In the genomic region with DNA sequence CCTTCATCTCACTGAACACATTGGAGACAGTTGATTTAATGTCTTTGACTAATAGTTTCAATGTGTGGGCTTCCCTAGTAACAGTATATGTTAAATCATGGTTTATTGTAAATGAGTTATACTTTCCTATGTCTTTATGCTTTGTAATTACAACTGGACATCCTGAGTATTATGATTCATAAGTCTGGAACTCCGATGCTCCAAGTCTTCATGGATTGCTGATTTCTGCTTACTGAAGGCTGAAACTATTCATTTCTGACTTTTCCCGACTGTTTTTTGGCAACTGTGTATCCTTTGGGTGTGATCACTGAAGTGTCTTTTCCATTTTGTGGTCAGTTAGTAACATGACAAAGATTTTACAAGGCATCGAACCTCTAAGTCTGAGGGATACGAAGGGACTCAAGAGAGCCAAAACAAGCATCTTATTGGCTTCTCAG, we compare ENCODE assay signal across 1 cellular context.
TF ChIP-seq lines count a peak whose summit lies in the region.

No MANE protein-coding gene starts in this region.

TF ChIP-seq in SK-N-SH, 30 proteins besides CTCF, POLR2A, EP300 and RAD21 (continued from another document):
- TF ChIP-seq ZBTB33 (IDR thresholded peaks at IDR 0.05; ENCODE audit: borderline replicate concordance, low read depth), result 0 out of 2 replicates have a peak, but pooled peaks have one; percentile 20
- TF ChIP-seq MEF2A (IDR thresholded peaks at IDR 0.05; ENCODE audit: borderline replicate concordance, low read depth), result no peak
- peak; percentile 75 for TF ChIP-seq FOSL2 (IDR thresholded peaks at IDR 0.05; ENCODE audit: borderline replicate concordance, low read depth)
- no peak for TF ChIP-seq RCOR1 (IDR thresholded peaks at IDR 0.05; ENCODE audit: low read length)
- no peak for TF ChIP-seq REST (IDR thresholded peaks at IDR 0.05; ENCODE audit: low read depth, low read length)
- TF ChIP-seq USF2 (IDR thresholded peaks at IDR 0.05; ENCODE audit: borderline replicate concordance, low read depth, low read length), result no peak
- TF ChIP-seq NFIC (IDR thresholded peaks at IDR 0.05; ENCODE audit: borderline replicate concordance), result peak; percentile 92
- TF ChIP-seq TCF12 (IDR thresholded peaks at IDR 0.05), result peak; percentile 81
- peak; percentile 43; the same call in 1 of the 2 replicates for TF ChIP-seq FOXM1 (IDR thresholded peaks at IDR 0.05; ENCODE audit: low read depth)
- TF ChIP-seq RXRA (IDR thresholded peaks at IDR 0.05; ENCODE audit: borderline replicate concordance, low read depth), result 0 out of 2 replicates have a peak, but pooled peaks have one; percentile 34
- TF ChIP-seq PBX3 (IDR thresholded peaks at IDR 0.05), result peak; percentile 84
- peak; percentile 68; the same call in 1 of the 2 replicates for TF ChIP-seq TEAD4 (IDR thresholded peaks at IDR 0.05; ENCODE audit: borderline replicate concordance, insufficient read depth)
